Comparison of ENCODE assay signal across 7 cellular contexts in the genomic region with DNA sequence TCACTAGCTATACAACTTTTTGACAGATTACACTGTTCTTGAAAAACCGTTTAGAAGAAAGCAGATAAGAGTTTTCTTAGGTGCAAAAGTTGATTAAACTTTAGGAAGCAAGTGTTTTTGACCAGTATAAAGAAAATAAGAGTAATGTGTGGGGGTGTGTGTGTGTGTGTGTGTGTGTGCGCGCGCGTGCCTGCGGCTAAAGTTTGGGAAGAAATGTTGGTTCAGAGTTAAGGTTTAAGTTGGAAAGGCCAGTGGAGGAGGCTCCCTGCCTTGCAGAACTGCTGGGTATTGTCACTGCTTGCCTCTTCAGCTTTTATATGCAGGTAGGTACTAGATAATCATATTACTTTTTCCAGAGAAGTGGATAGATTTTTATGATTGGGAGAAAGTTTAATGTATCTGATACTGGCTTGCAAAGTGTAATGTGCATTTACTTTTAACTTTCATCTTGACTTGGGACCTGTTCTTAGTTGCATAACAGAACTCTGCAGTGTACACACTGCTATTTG.
DNase-seq lines count a peak whose midpoint lies in the region; ATAC-seq and TF ChIP-seq lines count a peak whose summit lies in the region.

No MANE protein-coding gene starts in this region.

- H3K36me3 Mint-ChIP-seq in stimulated activated effector memory CD8-positive, alpha-beta T cell treated with anti-CD3 and anti-CD28 coated beads, Interleukin-12 subunit alpha, Interleukin-12 subunit beta, amount 100 ng/mL, for 72 hours, result peaks cover 25% of the 10 kb centered on the region

- H3K4me3 ChIP-seq in HFF-Myc (replicated peaks; ENCODE audit: low read depth, low read length) (peak overlapping the region; percentile 87), foreskin fibroblast (ENCODE audit: low read depth in 1 of 2, low read length in 2 of 2) (peak overlapping the region; percentile 60 to 94)

- ATAC-seq in stimulated activated effector memory CD8-positive, alpha-beta T cell treated with anti-CD3 and anti-CD28 coated beads, Interleukin-12 subunit alpha, Interleukin-12 subunit beta, amount 100 ng/mL, for 72 hours, result no peak

- no peaks in the 10 kb centered on the region for H3K9me3 Mint-ChIP-seq in stimulated activated effector memory CD8-positive, alpha-beta T cell treated with anti-CD3 and anti-CD28 coated beads, Interleukin-12 subunit alpha, Interleukin-12 subunit beta, amount 100 ng/mL, for 72 hours

- peak overlapping the region; percentile 85 for H3K27ac Mint-ChIP-seq in stimulated activated effector memory CD8-positive, alpha-beta T cell treated with anti-CD3 and anti-CD28 coated beads, Interleukin-12 subunit alpha, Interleukin-12 subunit beta, amount 100 ng/mL, for 72 hours

- H3K4me3 Mint-ChIP-seq in stimulated activated effector memory CD8-positive, alpha-beta T cell treated with anti-CD3 and anti-CD28 coated beads, Interleukin-12 subunit alpha, Interleukin-12 subunit beta, amount 100 ng/mL, for 72 hours, result peak overlapping the region; percentile 83

- no peak for DNase-seq in HFF-Myc (ENCODE audit: extremely low read depth, low read depth)
- DNase-seq in foreskin fibroblast, result peak in 1 of 2 donors; percentile 53
- DNase-seq in stimulated activated effector memory CD8-positive, alpha-beta T cell treated with anti-CD3 and anti-CD28 coated beads, Interleukin-12 subunit alpha, Interleukin-12 subunit beta, amount 100 ng/mL, for 72 hours (ENCODE audit: low spot score in 2 of 2), result no peak
- no peak for DNase-seq in T-helper 9 cell
- no peak for DNase-seq in DMS153 treated with DMSO at 0.1 percent for 48 hours (lab: John Stamatoyannopoulos, UW; ENCODE audit: unreplicated experiment)
- no peak for DNase-seq in SIG-M5 treated with dmso at 0.1 percent for 504 hours (lab: John Stamatoyannopoulos, UW; ENCODE audit: unreplicated experiment)

- peak overlapping the region; percentile 98 for H3K27ac ChIP-seq in VCaP

- peaks cover 47% of the 10 kb centered on the region for H3K4me1 Mint-ChIP-seq in stimulated activated effector memory CD8-positive, alpha-beta T cell treated with anti-CD3 and anti-CD28 coated beads, Interleukin-12 subunit alpha, Interleukin-12 subunit beta, amount 100 ng/mL, for 72 hours

- no peak for TF ChIP-seq CTCF in HFF-Myc (IDR thresholded peaks at IDR 0.05; ENCODE audit: low read depth, low read length, missing control alignments)
- no peak for TF ChIP-seq CTCF in VCaP (conservative IDR thresholded peaks at IDR 0.05)
- TF ChIP-seq CTCF in foreskin fibroblast (IDR thresholded peaks at IDR 0.05; ENCODE audit: low read depth, low read length), result no peak
